ENCODE assay signal across 1 cellular context in the genomic region with DNA sequence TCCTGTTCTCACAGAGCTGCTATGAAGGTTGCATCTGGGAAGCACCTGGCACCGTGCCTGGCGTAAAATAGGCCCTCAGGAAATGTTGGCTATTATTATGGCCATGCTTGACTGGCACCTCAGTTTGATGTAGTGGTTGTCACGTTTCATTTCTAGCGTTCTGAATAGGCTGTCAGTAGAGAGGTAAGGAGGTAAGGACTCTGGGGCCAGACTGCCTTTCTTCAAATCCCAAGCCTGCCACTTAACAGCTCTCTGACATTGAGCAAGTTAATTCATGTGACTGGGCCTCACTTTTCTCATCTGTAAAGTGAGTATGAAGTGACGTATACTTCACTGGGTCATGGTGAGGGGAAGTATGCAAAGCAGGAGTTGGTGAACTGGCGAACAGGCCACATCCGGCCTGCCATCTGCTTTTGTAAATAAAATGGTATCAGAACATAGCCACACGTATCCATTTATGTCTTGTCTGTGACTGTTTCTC.
A peak's percentile ranks its signal among the peaks of the same experiment; 100 is the strongest.
TF ChIP-seq lines count a peak whose summit lies in the region.

No MANE protein-coding gene starts in this region.

TF ChIP-seq in IMR-90, 13 proteins besides CTCF, POLR2A, EP300 and RAD21 (continued from another document):
- no peak for TF ChIP-seq MXI1 (IDR thresholded peaks at IDR 0.05; ENCODE audit: borderline replicate concordance, low read depth, low read length)
- no peak for TF ChIP-seq MAFK (IDR thresholded peaks at IDR 0.05; ENCODE audit: low read depth, low read length)
- no peak for TF ChIP-seq ELK1 (IDR thresholded peaks at IDR 0.05; ENCODE audit: borderline replicate concordance, low read depth, low read length)
- no peak for TF ChIP-seq SMC3 (IDR thresholded peaks at IDR 0.05; ENCODE audit: low read depth, low read length)
- 0 out of 2 replicates have a peak, but pooled peaks have one; percentile 20 for TF ChIP-seq BHLHE40 (IDR thresholded peaks at IDR 0.05; ENCODE audit: low read depth, low read length)
